Comparison of ENCODE assay signal across 7 cellular contexts in genomic region chr19:58519355-58520256, GRCh38. TPM values are rescaled to one million over a fixed set of nuclear protein-coding genes. Genes with fewer than 3 reads are reported as not detected.
DNase-seq lines count a peak whose midpoint lies in the region; ATAC-seq, FAIRE-seq and TF ChIP-seq lines count a peak whose summit lies in the region.

ZBTB45 (minus strand) TSS chr19:58519810; CDS start chr19:58517673, 2,137 bp downstream.

- H3K36me3 ChIP-seq in hepatocyte (replicated peaks; ENCODE audit: insufficient read depth, low read depth): no peaks in the 10 kb centered on the region

- 1% methylated on average over 64 of the region's 87 CpGs for WGBS in hepatocyte (ENCODE audit: low lambda C conversion rate, missing lambda C conversion rate)

- H2AFZ ChIP-seq in hepatocyte: peak within 1 kb of the TSS; percentile 93

- peaks cover 42% of the 10 kb centered on the region for H3K79me2 ChIP-seq in hepatocyte

- H3K4me2 ChIP-seq in hepatocyte: peak within 1 kb of the TSS; percentile 99

- H3K9me2 ChIP-seq in hepatocyte (replicated peaks; ENCODE audit: insufficient read depth): no peaks in the 10 kb centered on the region

- H3K27me3 ChIP-seq in hepatocyte: no peaks in the 10 kb centered on the region

- in situ Hi-C loops in astrocyte of the cerebellum (cut with HindIII; ENCODE audit: low sequenced_read_pairs): no loop called here

- TF ChIP-seq CTCF in astrocyte of the cerebellum (IDR thresholded peaks at IDR 0.05; ENCODE audit: low read depth, low read length, missing control alignments): peak; percentile 68
- peak; percentile 96 for TF ChIP-seq CTCF in hepatocyte (IDR thresholded peaks at IDR 0.05; ENCODE audit: poor library complexity)

- ATAC-seq in HG02981 (IDR thresholded peaks at IDR 0.05; ENCODE audit: unreplicated experiment): peak; percentile 70

- H3K27ac ChIP-seq in hepatocyte: peak within 1 kb of the TSS; percentile 99

- DNase-seq in GM18507 (ENCODE audit: extremely low spot score, insufficient read length, low read depth) (peak; percentile 68), NCI-H2029 (lab: John Stamatoyannopoulos, UW) (peak; percentile 94), T-helper 22 cell (ENCODE audit: low read depth) (peak; percentile 76), astrocyte of the cerebellum (ENCODE audit: low read depth) (peak; percentile 91), hepatocyte (ENCODE audit: low spot score) (peak; percentile 96), retina (peak; percentile 97)

- H4K20me1 ChIP-seq in hepatocyte (ENCODE audit: insufficient read depth, poor library complexity, severe bottlenecking): peaks cover 5% of the 10 kb centered on the region

- H3K4me3 ChIP-seq in astrocyte of the cerebellum (ENCODE audit: low read depth, low read length) (peak within 1 kb of the TSS; percentile 71), hepatocyte (peak within 1 kb of the TSS; percentile 90)

- peak; percentile 89 for FAIRE-seq in GM18507 (lab: Jason Lieb, UNC)

- peaks cover 21% of the 10 kb centered on the region for H3K4me1 ChIP-seq in hepatocyte (ENCODE audit: insufficient read depth)

- no peaks in the 10 kb centered on the region for H3K9me3 ChIP-seq in hepatocyte (ENCODE audit: low read depth)

RNA-seq across cellular contexts. Expression of gene ZBTB45, which starts in this region (rescaled TPM):
- total RNA-seq in hepatocyte: 3.3 and 5.4 TPM in 2 replicates
- polyA plus RNA-seq in hepatocyte: 18.5 and 21.6 TPM in 2 replicates

Comparison
In these comparisons a context has a peak if more than half of its experiments do, and no peak if none do; other contexts are left out.
1. Peak in every context shown above with its lines: DNase-seq, ATAC-seq, H3K4me3 ChIP-seq and H3K27ac ChIP-seq.